Comparison of ENCODE assay signal across 8 cellular contexts in genomic region chr17:17959520-17960361, GRCh38. TPM values are rescaled to one million over a fixed set of nuclear protein-coding genes. Genes with fewer than 3 reads are reported as not detected.
DNase-seq lines count a peak whose midpoint lies in the region; FAIRE-seq and TF ChIP-seq lines count a peak whose summit lies in the region.

No MANE protein-coding gene starts in this region.

- peaks cover 6% of the 10 kb centered on the region for H3K9me3 ChIP-seq in trophoblast cell (ENCODE audit: insufficient read depth, low read depth, low read length)

- no peak overlapping the region for H2AK5ac ChIP-seq in trophoblast cell (ENCODE audit: low read length)

- intact Hi-C loops in posterior vena cava (cut with DNase I) = no loop called here

- H3K4me1 ChIP-seq in trophoblast cell (ENCODE audit: control insufficient read depth in 1 of 2, insufficient read depth in 2 of 2, low read length in 2 of 2) = peaks cover 14 to 17% of the 10 kb centered on the region in 2 experiments

- H3K18ac ChIP-seq in trophoblast cell (ENCODE audit: low read length) = peak overlapping the region; percentile 33

- peak overlapping the region; percentile 66 for H4K8ac ChIP-seq in trophoblast cell (ENCODE audit: low read depth, low read length)

- H3K79me1 ChIP-seq in trophoblast cell (ENCODE audit: low read length) = peaks cover 8% of the 10 kb centered on the region

- H3K23ac ChIP-seq in trophoblast cell (ENCODE audit: low read length) = no peak overlapping the region

- peak overlapping the region; percentile 45 for H3K4me3 ChIP-seq in AG04449 (ENCODE audit: low read depth, low read length)
- H3K4me3 ChIP-seq in epithelial cell of proximal tubule (ENCODE audit: low read depth, low read length) = peak overlapping the region; percentile 40
- H3K4me3 ChIP-seq in trophoblast cell (ENCODE audit: low read depth, low read length) = no peak overlapping the region

- H3K9ac ChIP-seq in trophoblast cell (ENCODE audit: low read length) = no peak overlapping the region

- no peaks in the 10 kb centered on the region for H3K27me3 ChIP-seq in trophoblast cell (ENCODE audit: insufficient read depth, low read length)

- H3K36me3 ChIP-seq in trophoblast cell (ENCODE audit: control insufficient read depth in 1 of 2, insufficient read depth in 2 of 2, low read length in 2 of 2) = peaks cover 6 to 12% of the 10 kb centered on the region in 2 experiments

- peak overlapping the region; percentile 44 for H3K14ac ChIP-seq in trophoblast cell (ENCODE audit: low read length)

- TF ChIP-seq CTCF in AG04449 (IDR thresholded peaks at IDR 0.05; ENCODE audit: insufficient read depth, low read length, missing control alignments) = no peak
- no peak for TF ChIP-seq CTCF in epithelial cell of proximal tubule (conservative IDR thresholded peaks at IDR 0.05; ENCODE audit: low read depth, low read length)

- H2BK5ac ChIP-seq in trophoblast cell (ENCODE audit: low read depth, low read length, poor library complexity) = peak overlapping the region; percentile 52

- DNase-seq in AG04449 (ENCODE audit: low read depth, low spot score) = no peak
- peak; percentile 60 for DNase-seq in GM19238 (ENCODE audit: insufficient read length, low spot score)
- peak; percentile 79 for DNase-seq in RCC 7860 (ENCODE audit: low spot score)
- no peak for DNase-seq in epithelial cell of proximal tubule (ENCODE audit: low read depth)
- DNase-seq in trophoblast cell = no peak
- no peak for DNase-seq in posterior vena cava (ENCODE audit: low spot score)
- no peak for DNase-seq in NCI-H1694 treated with DMSO at 0.1 percent for 48 hours (lab: John Stamatoyannopoulos, UW)
- no peak for DNase-seq in NCI-H1092 (lab: John Stamatoyannopoulos, UW)

- no peak overlapping the region for H4K12ac ChIP-seq in trophoblast cell (ENCODE audit: low read depth, low read length)

- H3K4ac ChIP-seq in trophoblast cell (ENCODE audit: low read depth, low read length) = peak overlapping the region; percentile 84

- no peak overlapping the region for H3K4me2 ChIP-seq in trophoblast cell (ENCODE audit: low read length)

- H2AFZ ChIP-seq in trophoblast cell (ENCODE audit: insufficient read depth, low read length, poor library complexity) = no peak overlapping the region

- FAIRE-seq in RCC 7860 (lab: Jason Lieb, UNC) = peak; percentile 90

- CTCF ChIA-PET in AG04449 (lab: Yijun Ruan, JAX) = interaction anchor here (0.6 to 3.3 kb wide), 9 partner anchors 8 to 75 kb away, joined by 3 to 12 read pairs (median 4); partner anchors contain the start of genes DRC3 and TOM1L2

- no CpG with 5 or more reads among the region's 7 CpGs for WGBS in trophoblast cell (ENCODE audit: extremely low coverage, insufficient coverage, insufficient read length)

- peak overlapping the region; percentile 64 for H3K27ac ChIP-seq in trophoblast cell (ENCODE audit: low read depth, low read length)

- peak overlapping the region; percentile 30 for H4K91ac ChIP-seq in trophoblast cell (ENCODE audit: low read depth, low read length)

- peak overlapping the region; percentile 36 for H2BK120ac ChIP-seq in trophoblast cell (ENCODE audit: insufficient read depth, low read length, poor library complexity)

- peaks cover 6% of the 10 kb centered on the region for H3K79me2 ChIP-seq in trophoblast cell (ENCODE audit: control insufficient read depth, insufficient read depth, low read length, poor library complexity)

- POLR2A ChIA-PET in AG04449 (lab: Yijun Ruan, JAX) = interaction anchor here (1.1 kb wide), 1 partner anchor 13 kb away, joined by 4 read pairs; the partner anchor contains the start of genes DRC3 and TOM1L2

- peak overlapping the region; percentile 27 for H2BK12ac ChIP-seq in trophoblast cell (ENCODE audit: low read length)

RNA-seq across cellular contexts. Expression of gene TOM1L2, which starts 12.5 kb away (rescaled TPM):
- total RNA-seq in epithelial cell of proximal tubule (13.2 and 19.4 TPM in 2 replicates), posterior vena cava (10 to 100 TPM; 55.2 to 60.8 TPM)
- polyA plus RNA-seq in trophoblast cell (2013) = 76.2 and 80.2 TPM in 2 replicates

RNA-seq across cellular contexts. Expression of gene DRC3, which starts 12.9 kb away (rescaled TPM):
- total RNA-seq in epithelial cell of proximal tubule (0.06 and 0.72 TPM in 2 replicates), posterior vena cava (1 to 10 TPM; 1.1 to 2.4 TPM)
- polyA plus RNA-seq in trophoblast cell (2013) = 0.39 and 0.47 TPM in 2 replicates

Comparison
In these comparisons a context has a peak if more than half of its experiments do, and no peak if none do; other contexts are left out.
1. DNase-seq: peak in GM19238 (single experiment) and RCC 7860 (single experiment); none in AG04449 (single experiment), epithelial cell of proximal tubule (single experiment), trophoblast cell (0 of 2), posterior vena cava (single experiment), NCI-H1694 treated with DMSO at 0.1 percent for 48 hours (single experiment) and NCI-H1092 (single experiment).